In the genomic region with DNA sequence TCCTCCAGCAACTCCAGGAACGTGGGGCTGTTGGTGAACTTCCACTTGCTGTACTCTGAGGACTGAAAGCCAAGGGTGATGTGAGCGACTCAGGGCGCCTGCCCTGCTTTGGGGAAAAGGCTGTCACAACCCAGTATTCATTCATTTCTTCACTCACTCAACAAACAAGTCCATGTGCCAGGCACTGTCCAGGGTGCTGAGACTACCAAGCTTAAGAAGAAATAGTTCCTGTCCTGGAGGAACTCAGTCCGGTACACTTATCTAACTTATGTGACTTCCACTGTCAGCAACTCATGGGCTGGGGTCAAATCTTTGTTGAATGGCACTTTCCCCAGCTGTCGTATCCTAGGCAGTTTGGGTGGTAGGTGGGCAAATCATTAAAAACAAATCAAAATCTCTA, we compare ENCODE assay signal across 3 cellular contexts.
TF ChIP-seq lines count a peak whose summit lies in the region.

No MANE protein-coding gene starts in this region.

TF ChIP-seq in A549, 52 proteins besides CTCF, POLR2A, EP300 and RAD21:
- TF ChIP-seq, protein P1, sequence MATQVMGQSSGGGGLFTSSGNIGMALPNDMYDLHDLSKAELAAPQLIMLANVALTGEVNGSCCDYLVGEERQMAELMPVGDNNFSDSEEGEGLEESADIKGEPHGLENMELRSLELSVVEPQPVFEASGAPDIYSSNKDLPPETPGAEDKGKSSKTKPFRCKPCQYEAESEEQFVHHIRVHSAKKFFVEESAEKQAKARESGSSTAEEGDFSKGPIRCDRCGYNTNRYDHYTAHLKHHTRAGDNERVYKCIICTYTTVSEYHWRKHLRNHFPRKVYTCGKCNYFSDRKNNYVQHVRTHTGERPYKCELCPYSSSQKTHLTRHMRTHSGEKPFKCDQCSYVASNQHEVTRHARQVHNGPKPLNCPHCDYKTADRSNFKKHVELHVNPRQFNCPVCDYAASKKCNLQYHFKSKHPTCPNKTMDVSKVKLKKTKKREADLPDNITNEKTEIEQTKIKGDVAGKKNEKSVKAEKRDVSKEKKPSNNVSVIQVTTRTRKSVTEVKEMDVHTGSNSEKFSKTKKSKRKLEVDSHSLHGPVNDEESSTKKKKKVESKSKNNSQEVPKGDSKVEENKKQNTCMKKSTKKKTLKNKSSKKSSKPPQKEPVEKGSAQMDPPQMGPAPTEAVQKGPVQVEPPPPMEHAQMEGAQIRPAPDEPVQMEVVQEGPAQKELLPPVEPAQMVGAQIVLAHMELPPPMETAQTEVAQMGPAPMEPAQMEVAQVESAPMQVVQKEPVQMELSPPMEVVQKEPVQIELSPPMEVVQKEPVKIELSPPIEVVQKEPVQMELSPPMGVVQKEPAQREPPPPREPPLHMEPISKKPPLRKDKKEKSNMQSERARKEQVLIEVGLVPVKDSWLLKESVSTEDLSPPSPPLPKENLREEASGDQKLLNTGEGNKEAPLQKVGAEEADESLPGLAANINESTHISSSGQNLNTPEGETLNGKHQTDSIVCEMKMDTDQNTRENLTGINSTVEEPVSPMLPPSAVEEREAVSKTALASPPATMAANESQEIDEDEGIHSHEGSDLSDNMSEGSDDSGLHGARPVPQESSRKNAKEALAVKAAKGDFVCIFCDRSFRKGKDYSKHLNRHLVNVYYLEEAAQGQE (IDR thresholded peaks at IDR 0.05) = peak; percentile 64; the same call in 1 of the 2 replicates
TF ChIP-seq in A549: peak in this region for 1; not testable (repeated sequence) for 51.

TF ChIP-seq in Ishikawa, 13 proteins besides CTCF, POLR2A, EP300 and RAD21:
- TF ChIP-seq, protein P1 (IDR thresholded peaks at IDR 0.05; ENCODE audit: low read depth) = peak; percentile 64

TF ChIP-seq in HepG2, 621 proteins besides CTCF, POLR2A, EP300 and RAD21:
- peak; percentile 83 for TF ChIP-seq MIER2 (CRISPR knock-in tag; IDR thresholded peaks at IDR 0.05)
